In genomic region chr19:3990815-3991117, GRCh38 we compare ENCODE assay signal across 12 cellular contexts. TPM values are rescaled to one million over a fixed set of nuclear protein-coding genes. Genes with fewer than 3 reads are reported as not detected.
DNase-seq lines count a peak whose midpoint lies in the region; ATAC-seq, FAIRE-seq and TF ChIP-seq lines count a peak whose summit lies in the region.
"Had no signal": no experiment of that assay in that cellular context is flagged by ENCODE, and none has a peak within 500 bp of the region (broad histone marks: within the 10 kb centered on the region; RNA-seq: fewer than 3 reads in every experiment).

No MANE protein-coding gene starts in this region.

- no peaks in the 10 kb centered on the region for H3K36me3 ChIP-seq in Karpas-422 (ENCODE audit: insufficient read depth, low read length)
- H3K36me3 ChIP-seq in K562 (ENCODE audit: control insufficient read depth, insufficient read depth, low read length) = no peaks in the 10 kb centered on the region
- H3K36me3 ChIP-seq: brain microvascular endothelial cell, left lung, Peyer's patch had no signal

- H3K79me2 ChIP-seq in Karpas-422 (ENCODE audit: low read length) (no peaks in the 10 kb centered on the region), K562 (ENCODE audit: control insufficient read depth, insufficient read depth, low read length) (no peaks in the 10 kb centered on the region)

- intact Hi-C loops in K562 (cut with micrococcal nuclease) (no loop called here), dorsolateral prefrontal cortex (cut with DNase I) (loop anchor here in 1 of 2 donors (2.0 kb wide), 1 partner anchor 74 kb away; no protein-coding TSS in a partner anchor)

- H4K20me1 ChIP-seq in Karpas-422 (ENCODE audit: insufficient read depth, low read depth, low read length) (no peaks in the 10 kb centered on the region), K562 (replicated peaks; ENCODE audit: control insufficient read depth, insufficient read depth, low read length) (no peaks in the 10 kb centered on the region)

- H3K4me3 Mint-ChIP-seq in T-helper 2 cell treated with Interferon-gamma antibody and Interleukin-4, amounts not matched to agents 5 μg/mL and 100 μg/mL, for 36 hours = peak overlapping the region; percentile 11
- peak overlapping the region; percentile 64 for H3K4me3 Mint-ChIP-seq in neural crest cell

- in situ Hi-C loops in K562 (cut with MboI) = no loop called here

- no peak for FAIRE-seq in K562 (lab: Jason Lieb, UNC)

- H3K9me2 ChIP-seq in Karpas-422 (replicated peaks; ENCODE audit: insufficient read depth, low read length) = no peaks in the 10 kb centered on the region

- no peaks in the 10 kb centered on the region for H3K27me3 ChIP-seq in Karpas-422 (ENCODE audit: low read length)
- H3K27me3 ChIP-seq in K562 (ENCODE audit: control insufficient read depth in 2 of 2, insufficient read depth in 2 of 2, low read length in 2 of 2) = no peaks in the 10 kb centered on the region
- H3K27me3 ChIP-seq in dorsolateral prefrontal cortex = no peaks in the 10 kb centered on the region
- H3K27me3 ChIP-seq: brain microvascular endothelial cell, left lung, Peyer's patch had no signal

- H3K9me3 ChIP-seq in Karpas-422 (ENCODE audit: low read length) (no peaks in the 10 kb centered on the region), K562 (replicated peaks; ENCODE audit: control insufficient read depth, insufficient read depth, low read depth, low read length) (0 out of 2 replicates have a peak, but pooled peaks cover 2% of the 10 kb centered on the region)
- H3K9me3 ChIP-seq: left lung, Peyer's patch had no signal

- H3K27ac ChIP-seq in Karpas-422 (ENCODE audit: low read length) (no peak overlapping the region), K562 (ENCODE audit: extremely low read depth, low read depth, low read length) (peak overlapping the region; percentile 33; the same call in 2 of the 3 replicates), dorsolateral prefrontal cortex (no peak overlapping the region)
- H3K27ac ChIP-seq: brain microvascular endothelial cell had no signal

- no peaks in the 10 kb centered on the region for H3K9me1 ChIP-seq in K562 (ENCODE audit: control insufficient read depth, insufficient read depth, low read length)

- no TSS peak for BruUV-seq in K562 (replicated peaks; lab: Mats Ljungman, UMichigan)

- H3K4me1 ChIP-seq in Karpas-422 (ENCODE audit: low read length) (peaks cover 33% of the 10 kb centered on the region), K562 (replicated peaks in 1 of 2; ENCODE audit: control insufficient read depth in 2 of 2, insufficient read depth in 2 of 2, low read length in 2 of 2) (peaks cover 12 to 17% of the 10 kb centered on the region in 2 experiments; a peak in 4 of 5 replicates)

- TF ChIP-seq EP300 in K562 (IDR thresholded peaks at IDR 0.05; ENCODE audit: low read length) = no peak

- no peaks in the 10 kb centered on the region for H3K27me3 Mint-ChIP-seq in T-helper 2 cell treated with Interferon-gamma antibody and Interleukin-4, amounts not matched to agents 5 μg/mL and 100 μg/mL, for 36 hours (ENCODE audit: low read depth)
- peaks cover 23% of the 10 kb centered on the region for H3K27me3 Mint-ChIP-seq in neural crest cell (ENCODE audit: low read depth)

- POLR2A ChIA-PET in K562 (lab: Yijun Ruan, JAX) = interaction anchor here (0.7 to 1.2 kb wide), 4 partner anchors 12 to 40 kb away, joined by 4 to 9 read pairs (median 4); partner anchors contain the start of genes DAPK3 and PIAS4

- TF ChIP-seq CTCF in K562 (IDR thresholded peaks at IDR 0.05 in 2 of 3, conservative IDR thresholded peaks at IDR 0.05 in 1 of 3; ENCODE audit: insufficient read depth in 2 of 3, low read depth in 1 of 3, low read length in 3 of 3) = no peak
- TF ChIP-seq CTCF in neural crest cell (conservative IDR thresholded peaks at IDR 0.05) = no peak
- TF ChIP-seq CTCF in dorsolateral prefrontal cortex (IDR thresholded peaks at IDR 0.05 in 54 of 56, conservative IDR thresholded peaks at IDR 0.05 in 2 of 56; ENCODE audit: low read depth in 1 of 56, partially characterized antibody in 56 of 56) = no peak

- CTCF ChIA-PET in K562 (lab: Yijun Ruan, JAX; ENCODE audit: low intra/inter-chr PET ratio) = no interaction called here

- WGBS in K562 (ENCODE audit: insufficient coverage, low coverage, missing lambda C conversion rate) = 49% methylated on average over 3 of the region's 3 CpGs

- no peaks in the 10 kb centered on the region for H3K36me3 Mint-ChIP-seq in T-helper 2 cell treated with Interferon-gamma antibody and Interleukin-4, amounts not matched to agents 5 μg/mL and 100 μg/mL, for 36 hours (ENCODE audit: low read depth)
- H3K36me3 Mint-ChIP-seq in neural crest cell (ENCODE audit: low read depth) = no peaks in the 10 kb centered on the region

- H3K9ac ChIP-seq in Karpas-422 (ENCODE audit: low read length) (no peak overlapping the region), K562 (ENCODE audit: insufficient read depth in 1 of 2, low read depth in 2 of 2, low read length in 2 of 2) (peak overlapping the region in 1 of 2 experiments; percentile 51; a peak in 1 of 4 replicates)

- H2AFZ ChIP-seq in Karpas-422 (ENCODE audit: low read length) (peak overlapping the region; percentile 88), K562 (ENCODE audit: low read depth, low read length) (peak overlapping the region; percentile 69)

- H3K4me3 ChIP-seq in Karpas-422 (ENCODE audit: low read length) (no peak overlapping the region), K562 (no peak overlapping the region), dorsolateral prefrontal cortex (peak overlapping the region in 4 of 59 donors; percentile 73 to 80 (median 80))

- TF ChIP-seq POLR2A in K562 (conservative IDR thresholded peaks at IDR 0.05) = no peak

- no peak for TF ChIP-seq RAD21 in K562 (CRISPR knock-in tag; conservative IDR thresholded peaks at IDR 0.05 in 1 of 2, IDR thresholded peaks at IDR 0.05 in 1 of 2)

- H3K9me3 Mint-ChIP-seq in T-helper 2 cell treated with Interferon-gamma antibody and Interleukin-4, amounts not matched to agents 5 μg/mL and 100 μg/mL, for 36 hours = peaks cover 4% of the 10 kb centered on the region
- H3K9me3 Mint-ChIP-seq in neural crest cell = no peaks in the 10 kb centered on the region

- DNase-seq in T-helper 2 cell treated with Interferon-gamma antibody and Interleukin-4, amounts not matched to agents 5 μg/mL and 100 μg/mL, for 36 hours (ENCODE audit: low spot score) = no peak
- DNase-seq in T-helper 2 cell (no peak), Karpas-422 (peak; percentile 40), K562 (ENCODE audit: extremely low read depth in 1 of 4, low spot score in 3 of 4) (no peak), neural crest cell (ENCODE audit: low read depth, low spot score) (no peak), A172 (ENCODE audit: low spot score) (no peak), dorsolateral prefrontal cortex (no peak)

- peaks cover 20% of the 10 kb centered on the region for H3K4me1 Mint-ChIP-seq in T-helper 2 cell treated with Interferon-gamma antibody and Interleukin-4, amounts not matched to agents 5 μg/mL and 100 μg/mL, for 36 hours (ENCODE audit: low read depth)
- H3K4me1 Mint-ChIP-seq in neural crest cell = peaks cover 25% of the 10 kb centered on the region

- no peak overlapping the region for H3K27ac Mint-ChIP-seq in T-helper 2 cell treated with Interferon-gamma antibody and Interleukin-4, amounts not matched to agents 5 μg/mL and 100 μg/mL, for 36 hours
- no peak overlapping the region for H3K27ac Mint-ChIP-seq in neural crest cell (ENCODE audit: unreplicated experiment)

- ATAC-seq in K562 (no peak), HG03159 (IDR thresholded peaks at IDR 0.05; ENCODE audit: unreplicated experiment) (no peak)

- H3K4me2 ChIP-seq in Karpas-422 (ENCODE audit: low read depth, low read length, poor library complexity, severe bottlenecking) (no peak overlapping the region), K562 (ENCODE audit: insufficient read depth, low read length) (0 out of 2 replicates have a peak overlapping the region, but pooled peaks have one; percentile 68)

RNA-seq across cellular contexts. Expression of gene EEF2, which starts 5.5 kb away (rescaled TPM):
- total RNA-seq in Karpas-422 (2014; rRNA removed; shearing (Covaris generic); ENCODE audit: low replicate concordance) = 1,644 and 3,073 TPM in 2 replicates
- 411 and 869 TPM in 2 replicates for total RNA-seq in K562 (2011; cell fraction: chromatin; rRNA removed; ENCODE audit: low replicate concordance)
- total RNA-seq in K562 (2011; cell fraction: nucleolus; rRNA removed) = 851 and 883 TPM in 2 replicates
- total RNA-seq in K562 (2011; cell fraction: nucleoplasm; rRNA removed) = 585 and 614 TPM in 2 replicates
- 1,752 and 1,953 TPM in 2 replicates for total RNA-seq in K562 (2014; rRNA removed)
- total RNA-seq in K562 (2014; rRNA removed; fragmentation: Illumina TruSeq; extraction: Trizol) = 1,453 and 1,647 TPM in 2 replicates
- 1,387 and 1,494 TPM in 2 replicates for total RNA-seq in K562 (2015; rRNA removed; fragmentation: Illumina TruSeq; extraction: Trizol)
- total RNA-seq in K562 (2021) = 2,825 and 3,003 TPM in 2 replicates
- polyA plus RNA-seq in K562 (2011; rRNA removed) = 1,026 and 1,305 TPM in 2 replicates
- 1,502 and 1,797 TPM in 2 replicates for polyA plus RNA-seq in K562 (2011; cell fraction: cytosol; rRNA removed)
- 696 and 770 TPM in 2 replicates for polyA plus RNA-seq in K562 (2011; cell fraction: nucleus; rRNA removed)
- polyA plus RNA-seq in K562 (2012) = 3,305 and 4,013 TPM in 2 replicates
- polyA plus RNA-seq in K562 (2014; fragmentation: Illumina TruSeq; extraction: Trizol) = 1,501 and 2,376 TPM in 2 replicates
- 100 to 1,000 TPM; 372 to 422 TPM for polyA plus RNA-seq in K562 (2014; fragmentation: Nextera tagmentation; extraction: Ambion mirVana)
- polyA plus RNA-seq in K562 (2014; rRNA removed) = 1,067 and 1,158 TPM in 2 replicates
- polyA minus RNA-seq in K562 (2011; rRNA and poly(A)+ RNA removed) = 1,191 and 1,209 TPM in 2 replicates
- 1,563 and 2,307 TPM in 2 replicates for polyA minus RNA-seq in K562 (2011; cell fraction: cytosol; rRNA and poly(A)+ RNA removed)
- 434 and 599 TPM in 2 replicates for polyA minus RNA-seq in K562 (2011; cell fraction: nucleus; rRNA and poly(A)+ RNA removed)
- 2,663 and 2,725 TPM in 2 replicates for total RNA-seq in neural crest cell
- total RNA-seq in A172 (2014; rRNA removed; shearing (Covaris generic)) = 1,286 and 1,342 TPM in 2 replicates
- total RNA-seq in dorsolateral prefrontal cortex = 1,000 to 10,000 TPM in 114 of 120 experiments, 100 to 1,000 TPM in 6; 863 to 1,554 (median 1,176) TPM

RNA-seq across cellular contexts. Expression of gene PIAS4, which starts 16.8 kb away (rescaled TPM):
- total RNA-seq in Karpas-422 (2014; rRNA removed; shearing (Covaris generic); ENCODE audit: low replicate concordance) = 17.3 and 55.1 TPM in 2 replicates
- total RNA-seq in K562 (2011; cell fraction: chromatin; rRNA removed; ENCODE audit: low replicate concordance) = 19.4 and 56.5 TPM in 2 replicates
- total RNA-seq in K562 (2011; cell fraction: nucleolus; rRNA removed) = 36.9 and 39.3 TPM in 2 replicates
- 20.4 and 20.9 TPM in 2 replicates for total RNA-seq in K562 (2011; cell fraction: nucleoplasm; rRNA removed)
- total RNA-seq in K562 (2014; rRNA removed) = 21.9 and 26.4 TPM in 2 replicates
- total RNA-seq in K562 (2014; rRNA removed; fragmentation: Illumina TruSeq; extraction: Trizol) = 5.3 and 7.3 TPM in 2 replicates
- 14.3 and 14.4 TPM in 2 replicates for total RNA-seq in K562 (2015; rRNA removed; fragmentation: Illumina TruSeq; extraction: Trizol)
- 24.9 and 34.9 TPM in 2 replicates for total RNA-seq in K562 (2021)
- 6.7 and 7.1 TPM in 2 replicates for polyA plus RNA-seq in K562 (2011; rRNA removed)
- 7.4 and 15.5 TPM in 2 replicates for polyA plus RNA-seq in K562 (2011; cell fraction: cytosol; rRNA removed)
- 11.2 and 22.2 TPM in 2 replicates for polyA plus RNA-seq in K562 (2011; cell fraction: nucleus; rRNA removed)
- polyA plus RNA-seq in K562 (2012) = 23.1 and 44.7 TPM in 2 replicates
- polyA plus RNA-seq in K562 (2014; fragmentation: Illumina TruSeq; extraction: Trizol) = 14.5 and 23.3 TPM in 2 replicates
- polyA plus RNA-seq in K562 (2014; fragmentation: Nextera tagmentation; extraction: Ambion mirVana) = under 1 TPM; 0.27 TPM
- polyA plus RNA-seq in K562 (2014; rRNA removed) = 14.8 and 19.9 TPM in 2 replicates
- polyA minus RNA-seq in K562 (2011; rRNA and poly(A)+ RNA removed) = 4.6 and 5.3 TPM in 2 replicates
- polyA minus RNA-seq in K562 (2011; cell fraction: cytosol; rRNA and poly(A)+ RNA removed) = 14.9 and 18.8 TPM in 2 replicates
- polyA minus RNA-seq in K562 (2011; cell fraction: nucleus; rRNA and poly(A)+ RNA removed) = 21.3 and 22.4 TPM in 2 replicates
- total RNA-seq in neural crest cell = 49.6 and 58.8 TPM in 2 replicates
- 28.7 and 33.9 TPM in 2 replicates for total RNA-seq in A172 (2014; rRNA removed; shearing (Covaris generic))
- total RNA-seq in dorsolateral prefrontal cortex = 10 to 100 TPM; 24.8 to 57.8 (median 38.6) TPM

RNA-seq across cellular contexts. Expression of gene DAPK3, which starts 19.9 kb away (rescaled TPM):
- 17.2 and 52.5 TPM in 2 replicates for total RNA-seq in Karpas-422 (2014; rRNA removed; shearing (Covaris generic); ENCODE audit: low replicate concordance)
- total RNA-seq in K562 (2011; cell fraction: chromatin; rRNA removed; ENCODE audit: low replicate concordance) = 39.7 and 130 TPM in 2 replicates
- 64.5 and 77.9 TPM in 2 replicates for total RNA-seq in K562 (2011; cell fraction: nucleolus; rRNA removed)
- 43.5 and 49.6 TPM in 2 replicates for total RNA-seq in K562 (2011; cell fraction: nucleoplasm; rRNA removed)
- total RNA-seq in K562 (2014; rRNA removed) (60.1 and 62.7 TPM in 2 replicates), K562 (2014; rRNA removed; fragmentation: Illumina TruSeq; extraction: Trizol) (4.4 and 9.2 TPM in 2 replicates), K562 (2015; rRNA removed; fragmentation: Illumina TruSeq; extraction: Trizol) (25.0 and 26.2 TPM in 2 replicates), K562 (2021) (39.2 and 54.1 TPM in 2 replicates), neural crest cell (61.8 and 63.1 TPM in 2 replicates), dorsolateral prefrontal cortex (10 to 100 TPM; 47.9 to 98.2 (median 67.8) TPM)
- polyA plus RNA-seq in K562 (2011; rRNA removed) (24.0 and 29.4 TPM in 2 replicates), K562 (2014; fragmentation: Illumina TruSeq; extraction: Trizol) (29.4 and 45.3 TPM in 2 replicates), K562 (2014; fragmentation: Nextera tagmentation; extraction: Ambion mirVana) (under 1 TPM; 0.14 to 0.21 TPM), K562 (2014; rRNA removed) (59.6 and 63.4 TPM in 2 replicates)
- 31.0 and 40.6 TPM in 2 replicates for polyA plus RNA-seq in K562 (2011; cell fraction: cytosol; rRNA removed)
- 67.8 and 75.4 TPM in 2 replicates for polyA plus RNA-seq in K562 (2011; cell fraction: nucleus; rRNA removed)
- 39.9 and 60.2 TPM in 2 replicates for polyA plus RNA-seq in K562 (2012)
- 10.9 and 17.4 TPM in 2 replicates for polyA minus RNA-seq in K562 (2011; rRNA and poly(A)+ RNA removed)
- polyA minus RNA-seq in K562 (2011; cell fraction: cytosol; rRNA and poly(A)+ RNA removed) = 21.4 and 25.5 TPM in 2 replicates
- 18.0 and 24.4 TPM in 2 replicates for polyA minus RNA-seq in K562 (2011; cell fraction: nucleus; rRNA and poly(A)+ RNA removed)
- total RNA-seq in A172 (2014; rRNA removed; shearing (Covaris generic)) = 65.9 and 140 TPM in 2 replicates

RNA-seq across cellular contexts. Expression of gene NMRK2, which starts 57.9 kb away (rescaled TPM):
- not detected in 2 replicates for total RNA-seq in Karpas-422 (2014; rRNA removed; shearing (Covaris generic); ENCODE audit: low replicate concordance)
- total RNA-seq in K562 (2011; cell fraction: chromatin; rRNA removed; ENCODE audit: low replicate concordance) = not detected in 2 replicates
- total RNA-seq in K562 (2011; cell fraction: nucleolus; rRNA removed) = not detected in 2 replicates
- total RNA-seq in K562 (2011; cell fraction: nucleoplasm; rRNA removed) = not detected in 2 replicates
- not detected in 2 replicates for total RNA-seq in K562 (2014; rRNA removed)
- not detected in 2 replicates for total RNA-seq in K562 (2014; rRNA removed; fragmentation: Illumina TruSeq; extraction: Trizol)
- total RNA-seq in K562 (2015; rRNA removed; fragmentation: Illumina TruSeq; extraction: Trizol) = not detected in 2 replicates
- not detected in 2 replicates for total RNA-seq in K562 (2021)
- not detected in 2 replicates for polyA plus RNA-seq in K562 (2011; rRNA removed)
- polyA plus RNA-seq in K562 (2011; cell fraction: cytosol; rRNA removed) = not detected in 2 replicates
- polyA plus RNA-seq in K562 (2011; cell fraction: nucleus; rRNA removed) = not detected in 2 replicates
- not detected in 2 replicates for polyA plus RNA-seq in K562 (2012)
- polyA plus RNA-seq in K562 (2014; fragmentation: Illumina TruSeq; extraction: Trizol) = not detected in 2 replicates
- polyA plus RNA-seq in K562 (2014; fragmentation: Nextera tagmentation; extraction: Ambion mirVana) = not detected
- polyA plus RNA-seq in K562 (2014; rRNA removed) = not detected in 2 replicates
- not detected in 2 replicates for polyA minus RNA-seq in K562 (2011; rRNA and poly(A)+ RNA removed)
- not detected in 2 replicates for polyA minus RNA-seq in K562 (2011; cell fraction: cytosol; rRNA and poly(A)+ RNA removed)
- polyA minus RNA-seq in K562 (2011; cell fraction: nucleus; rRNA and poly(A)+ RNA removed) = not detected in 2 replicates
- total RNA-seq in neural crest cell = not detected in 2 replicates
- total RNA-seq in A172 (2014; rRNA removed; shearing (Covaris generic)) = not detected in 2 replicates
- 1 to 10 TPM in 2 of 120 experiments, under 1 TPM in 9, not detected in 109; 0.36 to 1.5 (median 0.75) TPM for total RNA-seq in dorsolateral prefrontal cortex
- total RNA-seq: A673, Peyer's patch had no signal
